Comparison of ENCODE assay signal across 16 cellular contexts in genomic region chr18:64416990-64417389, GRCh38.
A peak's percentile ranks its signal among the peaks of the same experiment; 100 is the strongest.
DNase-seq lines count a peak whose midpoint lies in the region; FAIRE-seq and TF ChIP-seq lines count a peak whose summit lies in the region.
"Had no signal": no experiment of that assay in that cellular context is flagged by ENCODE, and none has a peak within 500 bp of the region (broad histone marks: within the 10 kb centered on the region; RNA-seq: fewer than 3 reads in every experiment).

No MANE protein-coding gene starts in this region.

- FAIRE-seq in H1 (lab: Jason Lieb, UNC): no peak
- FAIRE-seq: GM12892, H54 had no signal

- no peak overlapping the region for H2AFZ ChIP-seq in H1 (ENCODE audit: low read length)

- intact Hi-C loops in A673 (cut with micrococcal nuclease; ENCODE audit: unreplicated experiment): no loop called here

- no peak overlapping the region for H3K9ac ChIP-seq in H1 (replicated peaks in 1 of 4; ENCODE audit: extremely low read depth in 1 of 4, low read depth in 3 of 4, low read length in 3 of 4)

- no peak overlapping the region for H4K5ac ChIP-seq in H1 (ENCODE audit: insufficient read length, low read depth, low read length)

- TF ChIP-seq EP300 in H1 (IDR thresholded peaks at IDR 0.05; ENCODE audit: borderline replicate concordance in 1 of 2, low read depth in 2 of 2, low read length in 2 of 2): no peak

- no peak overlapping the region for H3K4ac ChIP-seq in H1 (replicated peaks; ENCODE audit: insufficient read length, low read depth, low read length)

- H3K27me3 ChIP-seq in H7 (ENCODE audit: control insufficient read depth, insufficient read depth, low read length) (peaks cover 22% of the 10 kb centered on the region; the same call in 1 of the 2 replicates), H1 (replicated peaks in 1 of 4; ENCODE audit: control insufficient read depth in 3 of 4, extremely low read depth in 1 of 4, insufficient read depth in 3 of 4, low read length in 3 of 4) (peaks cover 0 to 3% (median under 1%) of the 10 kb centered on the region in 4 experiments; a peak in 3 of 7 replicates), A673 (replicated peaks; ENCODE audit: insufficient read depth, low read depth, low read length, poor library complexity) (no peaks in the 10 kb centered on the region)

- no peak overlapping the region for H3K4me3 ChIP-seq in H7 (ENCODE audit: insufficient read depth, low read depth, low read length)
- H3K4me3 ChIP-seq in H1 (ENCODE audit: extremely low read depth in 1 of 4, insufficient read depth in 2 of 4, low read depth in 3 of 4, low read length in 4 of 4): peak overlapping the region in 1 of 4 experiments; percentile 21; a peak in 1 of 8 replicates
- H3K4me3 ChIP-seq in A673 (ENCODE audit: low read depth, low read length, poor library complexity, severe bottlenecking): no peak overlapping the region

- CTCF ChIA-PET in H1 (lab: Charles Lee; ENCODE audit: partially characterized antibody) (interaction anchor here (1.1 to 1.9 kb wide), 2 partner anchors 8 to 379 kb away, joined by 4 to 6 read pairs; no protein-coding TSS in a partner anchor), A673 (lab: Charles Lee) (no interaction called here)

- peaks cover 0 to 7% (median 0%) of the 10 kb centered on the region in 4 experiments; a peak in 2 of 7 replicates for H3K4me1 ChIP-seq in H1 (replicated peaks in 1 of 4; ENCODE audit: control insufficient read depth in 3 of 4, insufficient read depth in 4 of 4, low read length in 3 of 4)
- peaks cover 7% of the 10 kb centered on the region for H3K4me1 ChIP-seq in A673 (ENCODE audit: insufficient read depth, low read length, poor library complexity, severe bottlenecking)

- TF ChIP-seq POLR2A in H1 (IDR thresholded peaks at IDR 0.05; ENCODE audit: control extremely low read depth in 1 of 2, low read depth in 2 of 2, low read length in 2 of 2): no peak

- POLR2A ChIA-PET in H1 (lab: Charles Lee; ENCODE audit: partially characterized antibody) (no interaction called here), A673 (lab: Charles Lee; ENCODE audit: low non-redundant PET) (no interaction called here)

- H3K4me2 ChIP-seq in H1 (ENCODE audit: insufficient read depth in 1 of 2, low read depth in 2 of 2, low read length in 2 of 2): no peak overlapping the region; a peak in 2 of 4 replicates

- no peak overlapping the region for H3K23ac ChIP-seq in H1 (ENCODE audit: insufficient read length)

- H3K18ac ChIP-seq in H1 (ENCODE audit: extremely low read depth, low read length): no peak overlapping the region

- WGBS in H1 (ENCODE audit: extremely low coverage in 1 of 2, insufficient coverage in 1 of 2, insufficient read length in 1 of 2, insufficient replicate concordance in 2 of 2, low coverage in 1 of 2, low lambda C conversion rate in 2 of 2, missing lambda C conversion rate in 1 of 2), 2 experiments: 30% methylated on average over 1 of the region's 1 CpG; no CpG with 5 or more reads in 1 of the 2 experiments

- no peak overlapping the region for H3K27ac ChIP-seq in H1 (ENCODE audit: low read depth, low read length)
- no peak overlapping the region for H3K27ac ChIP-seq in A673 (ENCODE audit: low read depth, low read length, poor library complexity, severe bottlenecking)

- TF ChIP-seq RAD21 in H1 (IDR thresholded peaks at IDR 0.05 in 1 of 2, conservative IDR thresholded peaks at IDR 0.05 in 1 of 2; ENCODE audit: low read depth in 2 of 2, low read length in 2 of 2): no peak

- H3K36me3 ChIP-seq in H7 (replicated peaks; ENCODE audit: control insufficient read depth, insufficient read depth, low read length): no peaks in the 10 kb centered on the region
- no peaks in the 10 kb centered on the region; a peak in 1 of 8 replicates for H3K36me3 ChIP-seq in H1 (ENCODE audit: control insufficient read depth in 2 of 4, insufficient read depth in 4 of 4, low read length in 3 of 4)
- no peaks in the 10 kb centered on the region for H3K36me3 ChIP-seq in A673 (ENCODE audit: insufficient read depth, low read length, poor library complexity, severe bottlenecking)

- no peak overlapping the region for H2BK120ac ChIP-seq in H1 (replicated peaks; ENCODE audit: low read depth, low read length)

- no peak overlapping the region for H4K91ac ChIP-seq in H1 (replicated peaks; ENCODE audit: insufficient read length, low read length)

- H3K9me3 ChIP-seq in H1 (ENCODE audit: insufficient read depth in 2 of 2, low read depth in 1 of 2, low read length in 1 of 2): no peaks in the 10 kb centered on the region; a peak in 1 of 4 replicates
- H3K9me3 ChIP-seq in A673 (ENCODE audit: low read depth, low read length, poor library complexity, severe bottlenecking): no peaks in the 10 kb centered on the region

- no peak overlapping the region for H2BK20ac ChIP-seq in H1 (ENCODE audit: low read length)

- no peak overlapping the region for H3K56ac ChIP-seq in H1 (replicated peaks; ENCODE audit: insufficient read length, low read depth, low read length)

- no peaks in the 10 kb centered on the region for H4K20me1 ChIP-seq in H1 (replicated peaks in 1 of 2; ENCODE audit: control insufficient read depth in 1 of 2, insufficient read depth in 2 of 2, low read length in 2 of 2)

- DNase-seq in H7 (peak; percentile 5), H1 (ENCODE audit: low read depth in 1 of 2, low spot score in 2 of 2) (no peak), iPS-NIHi11 (ENCODE audit: low spot score) (peak; percentile 29), DMS 273 treated with DMSO at 0.1 percent for 48 hours (lab: John Stamatoyannopoulos, UW) (no peak), COR-L47 (lab: John Stamatoyannopoulos, UW) (no peak), NCI-H2029 (lab: John Stamatoyannopoulos, UW) (no peak), A673 (ENCODE audit: low spot score) (no peak)
- DNase-seq: C1 segment of cervical spinal cord; CD4-positive, alpha-beta T cell; DMS153; DMS79 treated with DMSO at 0.1 percent for 48 hours; EL; GDM1; Karpas-422 had no signal

- no peak overlapping the region for H4K8ac ChIP-seq in H1 (ENCODE audit: extremely low read depth, insufficient read depth, low read length)

- H3K79me1 ChIP-seq in H1 (ENCODE audit: low read depth, low read length): no peaks in the 10 kb centered on the region

- TF ChIP-seq CTCF in H1 (IDR thresholded peaks at IDR 0.05; ENCODE audit: control extremely low read depth in 1 of 3, insufficient read depth in 1 of 3, low read depth in 1 of 3, low read length in 3 of 3) (no peak), A673 (conservative IDR thresholded peaks at IDR 0.05; ENCODE audit: low read depth, low read length) (no peak)

- no peak overlapping the region for H2BK12ac ChIP-seq in H1 (ENCODE audit: low read depth, low read length)

- H2BK15ac ChIP-seq in H1 (ENCODE audit: low read length): no peak overlapping the region

- H2BK5ac ChIP-seq in H1 (ENCODE audit: low read depth, low read length): no peak overlapping the region

- no peak overlapping the region for H2AK5ac ChIP-seq in H1 (ENCODE audit: low read depth, low read length)

- no peak overlapping the region for H3K14ac ChIP-seq in H1 (ENCODE audit: insufficient read length)

- no peaks in the 10 kb centered on the region for H3K79me2 ChIP-seq in H1 (ENCODE audit: control insufficient read depth in 1 of 2, insufficient read depth in 2 of 2, low read length in 2 of 2)

- no TSS peak for BruUV-seq in A673 (replicated peaks; lab: Mats Ljungman, UMichigan)

- H3K23me2 ChIP-seq in H1 (ENCODE audit: low read depth, low read length): no peaks in the 10 kb centered on the region; the same call in 1 of the 2 replicates

TF ChIP-seq in H1, 55 proteins besides CTCF, POLR2A, EP300 and RAD21:
- TF ChIP-seq RFX5 (IDR thresholded peaks at IDR 0.05; ENCODE audit: borderline replicate concordance, low read depth, low read length) (no peak), SP1 (IDR thresholded peaks at IDR 0.05; ENCODE audit: low read depth, low read length) (peak; percentile 31; the same call in 1 of the 2 replicates), MAFK (IDR thresholded peaks at IDR 0.05; ENCODE audit: low read depth, low read length) (peak; percentile 36; the same call in 1 of the 2 replicates), TBP (IDR thresholded peaks at IDR 0.05; ENCODE audit: low read depth, low read length) (no peak), USF2 (IDR thresholded peaks at IDR 0.05; ENCODE audit: low read length) (no peak), NANOG (IDR thresholded peaks at IDR 0.05; ENCODE audit: insufficient read depth, low read depth, low read length, poor library complexity, severe bottlenecking) (peak; percentile 20), BRCA1 (IDR thresholded peaks at IDR 0.05; ENCODE audit: low read depth, low read length) (no peak), MAX (IDR thresholded peaks at IDR 0.05) (no peak), SUZ12 (IDR thresholded peaks at IDR 0.05; ENCODE audit: low read length) (no peak)

Comparison
In these comparisons a context has a peak if more than half of its experiments do, and no peak if none do; other contexts are left out.
1. DNase-seq: peak in H7 (single experiment) and iPS-NIHi11 (single experiment); none in H1 (0 of 2), DMS 273 treated with DMSO at 0.1 percent for 48 hours (single experiment), COR-L47 (single experiment), NCI-H2029 (single experiment) and A673 (single experiment).